23 cellular contexts compared by ENCODE assay signal in genomic region chr2:42651057-42651456, GRCh38.
DNase-seq lines count a peak whose midpoint lies in the region; ATAC-seq and TF ChIP-seq lines count a peak whose summit lies in the region.
"Had no signal": no experiment of that assay in that cellular context is flagged by ENCODE, and none has a peak within 500 bp of the region (broad histone marks: within the 10 kb centered on the region; RNA-seq: fewer than 3 reads in every experiment).

No MANE protein-coding gene starts in this region.

- H3K4me1 Mint-ChIP-seq in CD4-positive, alpha-beta T cell (ENCODE audit: low read depth): peaks cover 71% of the 10 kb centered on the region
- peaks cover 23% of the 10 kb centered on the region for H3K4me1 Mint-ChIP-seq in T-helper 17 cell

- intact Hi-C loops in CD4-positive, alpha-beta T cell (cut with DNase I, micrococcal nuclease): no loop called here

- CTCF ChIA-PET in CD4-positive, alpha-beta T cell (lab: Charles Lee): interaction anchor here (0.6 kb wide), 1 partner anchor 141 kb away, joined by 3 read pairs; no protein-coding TSS in a partner anchor

- no peaks in the 10 kb centered on the region for H3K4me1 ChIP-seq in foreskin keratinocyte
- H3K4me1 ChIP-seq: Peyer's patch had no signal

- POLR2A ChIA-PET in CD4-positive, alpha-beta T cell (lab: Charles Lee): interaction anchor here (1.8 kb wide), 1 partner anchor 160 kb away, joined by 8 read pairs; no protein-coding TSS in a partner anchor

- peaks cover 7% of the 10 kb centered on the region for H3K36me3 Mint-ChIP-seq in CD4-positive, alpha-beta T cell (ENCODE audit: low read depth)
- peaks cover 4% of the 10 kb centered on the region for H3K36me3 Mint-ChIP-seq in T-helper 17 cell (ENCODE audit: low read depth)

- ATAC-seq in CD4-positive, alpha-beta T cell (ENCODE audit: poor library complexity): no peak
- ATAC-seq in T-helper 17 cell: no peak
- ATAC-seq in foreskin keratinocyte: no peak
- ATAC-seq: GM12878, Right ventricle myocardium inferior had no signal

- H3K4me3 Mint-ChIP-seq in CD4-positive, alpha-beta T cell: no peak overlapping the region
- H3K4me3 Mint-ChIP-seq in T-helper 17 cell: no peak overlapping the region

- H3K27ac ChIP-seq in CD4-positive, alpha-beta T cell (ENCODE audit: low read depth, low read length): no peak overlapping the region
- no peak overlapping the region for H3K27ac ChIP-seq in foreskin keratinocyte
- H3K27ac ChIP-seq: BLaER1 treated with 17β-estradiol and CSF1 and Interleukin-3, amounts not matched to agents 10 nM and 100 nM; GM23248; HL-60; Peyer's patch had no signal

- no peaks in the 10 kb centered on the region for H3K9me3 ChIP-seq in CD4-positive, alpha-beta T cell (ENCODE audit: control insufficient read depth, low read length)
- H3K9me3 ChIP-seq in T-helper 17 cell (ENCODE audit: control insufficient read depth, low read length, poor library complexity, severe bottlenecking): no peaks in the 10 kb centered on the region
- H3K9me3 ChIP-seq: Peyer's patch had no signal

- H3K9me3 Mint-ChIP-seq in CD4-positive, alpha-beta T cell: no peaks in the 10 kb centered on the region

- H3K27ac Mint-ChIP-seq in CD4-positive, alpha-beta T cell: peak overlapping the region; percentile 79
- peak overlapping the region; percentile 89 for H3K27ac Mint-ChIP-seq in T-helper 17 cell

- no peak for DNase-seq in CD4-positive, alpha-beta T cell
- peak; percentile 10 for DNase-seq in ELR (ENCODE audit: low read depth)
- no peak for DNase-seq in T-helper 17 cell
- DNase-seq in foreskin keratinocyte: no peak
- DNase-seq in activated T-cell treated with anti-CD3 and anti-CD28 coated beads for 4 hours: no peak
- no peak for DNase-seq in Ammon's horn (ENCODE audit: low spot score)
- DNase-seq in NCI-H2107 (lab: John Stamatoyannopoulos, UW): no peak
- DNase-seq: GM23248; HCEC 1CT; Karpas-422; MM.1S; NCI-H1092; NCI-H146; NCI-H2029 treated with DMSO at 0.1 percent for 48 hours; NCI-H2171 treated with DMSO at 0.1 percent for 48 hours; NCI-H510A; NCI-H748 treated with DMSO at 0.1 percent for 48 hours; NK-92 treated with Interleukin-12 subunit alpha and Interleukin-12 subunit beta, amount 100 ng/mL, for 24 hours; Peyer's patch had no signal

- no peaks in the 10 kb centered on the region for H3K27me3 ChIP-seq in CD4-positive, alpha-beta T cell (ENCODE audit: control insufficient read depth, insufficient read depth, low read length)
- no peaks in the 10 kb centered on the region for H3K27me3 ChIP-seq in foreskin keratinocyte
- H3K27me3 ChIP-seq: BLaER1 treated with 17β-estradiol and CSF1 and Interleukin-3, amounts not matched to agents 10 nM and 100 nM; Peyer's patch had no signal

- H3K27me3 Mint-ChIP-seq in CD4-positive, alpha-beta T cell: no peaks in the 10 kb centered on the region
- H3K27me3 Mint-ChIP-seq in T-helper 17 cell: no peaks in the 10 kb centered on the region

- TF ChIP-seq CTCF in CD4-positive, alpha-beta T cell (IDR thresholded peaks at IDR 0.05): no peak
- peak; percentile 6 for TF ChIP-seq CTCF in foreskin keratinocyte (conservative IDR thresholded peaks at IDR 0.05)
